Comparison of ENCODE assay signal across 2 cellular contexts in the genomic region with DNA sequence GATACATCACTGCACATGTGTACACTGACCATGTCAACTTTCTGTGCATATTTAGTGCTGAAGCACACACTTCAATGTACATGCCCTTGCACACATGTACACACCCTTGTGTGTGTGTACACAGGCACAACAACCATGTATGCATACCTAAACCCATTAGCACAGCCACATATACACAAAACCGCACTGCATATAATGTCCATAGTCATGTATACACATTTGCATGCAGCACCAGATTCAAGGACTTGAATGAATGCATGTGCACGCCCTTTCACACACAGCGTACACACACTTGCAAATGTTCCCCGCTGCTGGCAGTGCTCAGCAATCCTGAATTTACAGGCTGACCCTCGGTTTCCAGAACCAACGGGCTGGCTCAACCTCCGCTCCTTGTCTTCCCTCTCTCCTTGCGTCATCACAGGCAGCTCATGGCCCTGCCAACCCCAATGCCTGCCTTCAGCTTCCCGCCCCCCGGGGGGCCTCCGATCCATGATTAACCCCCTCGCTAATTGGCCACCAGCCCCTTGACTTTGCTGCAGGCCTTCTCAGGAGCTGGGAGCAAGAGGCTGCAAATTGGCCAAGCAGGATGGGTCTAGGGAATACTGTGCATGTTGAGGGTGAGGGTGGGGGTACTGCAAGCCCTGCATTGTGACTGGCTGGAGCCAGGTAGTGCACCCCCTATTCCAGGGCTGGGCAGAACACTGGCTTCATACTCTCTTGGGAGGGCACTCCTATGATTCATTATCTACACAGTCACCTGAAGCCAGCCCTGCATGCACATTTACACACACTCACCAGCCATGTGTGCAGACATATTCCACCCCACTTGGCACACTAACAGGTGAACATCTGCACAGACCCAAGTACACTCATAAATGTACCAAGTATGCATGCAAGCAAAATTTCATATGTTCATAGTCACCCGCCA.
TF ChIP-seq lines count a peak whose summit lies in the region.

No MANE protein-coding gene starts in this region.

TF ChIP-seq in GM23338, 12 proteins besides CTCF, POLR2A, EP300 and RAD21 (continues in another document):
- TF ChIP-seq NANOG (IDR thresholded peaks at IDR 0.05; ENCODE audit: borderline replicate concordance) (no peak), CREB1 (CRISPR knock-in tag; IDR thresholded peaks at IDR 0.05; ENCODE audit: low read depth) (no peak), EZH2phosphoT487 (IDR thresholded peaks at IDR 0.05; ENCODE audit: unreplicated experiment) (no peak), ZNF331 (CRISPR knock-in tag; IDR thresholded peaks at IDR 0.05; ENCODE audit: low read depth) (no peak), EZH2 (IDR thresholded peaks at IDR 0.05; ENCODE audit: low read depth, unreplicated experiment) (no peak), JUNB (IDR thresholded peaks at IDR 0.05; ENCODE audit: unreplicated experiment) (no peak)
- TF ChIP-seq, protein P1, sequence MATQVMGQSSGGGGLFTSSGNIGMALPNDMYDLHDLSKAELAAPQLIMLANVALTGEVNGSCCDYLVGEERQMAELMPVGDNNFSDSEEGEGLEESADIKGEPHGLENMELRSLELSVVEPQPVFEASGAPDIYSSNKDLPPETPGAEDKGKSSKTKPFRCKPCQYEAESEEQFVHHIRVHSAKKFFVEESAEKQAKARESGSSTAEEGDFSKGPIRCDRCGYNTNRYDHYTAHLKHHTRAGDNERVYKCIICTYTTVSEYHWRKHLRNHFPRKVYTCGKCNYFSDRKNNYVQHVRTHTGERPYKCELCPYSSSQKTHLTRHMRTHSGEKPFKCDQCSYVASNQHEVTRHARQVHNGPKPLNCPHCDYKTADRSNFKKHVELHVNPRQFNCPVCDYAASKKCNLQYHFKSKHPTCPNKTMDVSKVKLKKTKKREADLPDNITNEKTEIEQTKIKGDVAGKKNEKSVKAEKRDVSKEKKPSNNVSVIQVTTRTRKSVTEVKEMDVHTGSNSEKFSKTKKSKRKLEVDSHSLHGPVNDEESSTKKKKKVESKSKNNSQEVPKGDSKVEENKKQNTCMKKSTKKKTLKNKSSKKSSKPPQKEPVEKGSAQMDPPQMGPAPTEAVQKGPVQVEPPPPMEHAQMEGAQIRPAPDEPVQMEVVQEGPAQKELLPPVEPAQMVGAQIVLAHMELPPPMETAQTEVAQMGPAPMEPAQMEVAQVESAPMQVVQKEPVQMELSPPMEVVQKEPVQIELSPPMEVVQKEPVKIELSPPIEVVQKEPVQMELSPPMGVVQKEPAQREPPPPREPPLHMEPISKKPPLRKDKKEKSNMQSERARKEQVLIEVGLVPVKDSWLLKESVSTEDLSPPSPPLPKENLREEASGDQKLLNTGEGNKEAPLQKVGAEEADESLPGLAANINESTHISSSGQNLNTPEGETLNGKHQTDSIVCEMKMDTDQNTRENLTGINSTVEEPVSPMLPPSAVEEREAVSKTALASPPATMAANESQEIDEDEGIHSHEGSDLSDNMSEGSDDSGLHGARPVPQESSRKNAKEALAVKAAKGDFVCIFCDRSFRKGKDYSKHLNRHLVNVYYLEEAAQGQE (IDR thresholded peaks at IDR 0.05; ENCODE audit: unreplicated experiment), result no peak
- TF ChIP-seq, protein P2, sequence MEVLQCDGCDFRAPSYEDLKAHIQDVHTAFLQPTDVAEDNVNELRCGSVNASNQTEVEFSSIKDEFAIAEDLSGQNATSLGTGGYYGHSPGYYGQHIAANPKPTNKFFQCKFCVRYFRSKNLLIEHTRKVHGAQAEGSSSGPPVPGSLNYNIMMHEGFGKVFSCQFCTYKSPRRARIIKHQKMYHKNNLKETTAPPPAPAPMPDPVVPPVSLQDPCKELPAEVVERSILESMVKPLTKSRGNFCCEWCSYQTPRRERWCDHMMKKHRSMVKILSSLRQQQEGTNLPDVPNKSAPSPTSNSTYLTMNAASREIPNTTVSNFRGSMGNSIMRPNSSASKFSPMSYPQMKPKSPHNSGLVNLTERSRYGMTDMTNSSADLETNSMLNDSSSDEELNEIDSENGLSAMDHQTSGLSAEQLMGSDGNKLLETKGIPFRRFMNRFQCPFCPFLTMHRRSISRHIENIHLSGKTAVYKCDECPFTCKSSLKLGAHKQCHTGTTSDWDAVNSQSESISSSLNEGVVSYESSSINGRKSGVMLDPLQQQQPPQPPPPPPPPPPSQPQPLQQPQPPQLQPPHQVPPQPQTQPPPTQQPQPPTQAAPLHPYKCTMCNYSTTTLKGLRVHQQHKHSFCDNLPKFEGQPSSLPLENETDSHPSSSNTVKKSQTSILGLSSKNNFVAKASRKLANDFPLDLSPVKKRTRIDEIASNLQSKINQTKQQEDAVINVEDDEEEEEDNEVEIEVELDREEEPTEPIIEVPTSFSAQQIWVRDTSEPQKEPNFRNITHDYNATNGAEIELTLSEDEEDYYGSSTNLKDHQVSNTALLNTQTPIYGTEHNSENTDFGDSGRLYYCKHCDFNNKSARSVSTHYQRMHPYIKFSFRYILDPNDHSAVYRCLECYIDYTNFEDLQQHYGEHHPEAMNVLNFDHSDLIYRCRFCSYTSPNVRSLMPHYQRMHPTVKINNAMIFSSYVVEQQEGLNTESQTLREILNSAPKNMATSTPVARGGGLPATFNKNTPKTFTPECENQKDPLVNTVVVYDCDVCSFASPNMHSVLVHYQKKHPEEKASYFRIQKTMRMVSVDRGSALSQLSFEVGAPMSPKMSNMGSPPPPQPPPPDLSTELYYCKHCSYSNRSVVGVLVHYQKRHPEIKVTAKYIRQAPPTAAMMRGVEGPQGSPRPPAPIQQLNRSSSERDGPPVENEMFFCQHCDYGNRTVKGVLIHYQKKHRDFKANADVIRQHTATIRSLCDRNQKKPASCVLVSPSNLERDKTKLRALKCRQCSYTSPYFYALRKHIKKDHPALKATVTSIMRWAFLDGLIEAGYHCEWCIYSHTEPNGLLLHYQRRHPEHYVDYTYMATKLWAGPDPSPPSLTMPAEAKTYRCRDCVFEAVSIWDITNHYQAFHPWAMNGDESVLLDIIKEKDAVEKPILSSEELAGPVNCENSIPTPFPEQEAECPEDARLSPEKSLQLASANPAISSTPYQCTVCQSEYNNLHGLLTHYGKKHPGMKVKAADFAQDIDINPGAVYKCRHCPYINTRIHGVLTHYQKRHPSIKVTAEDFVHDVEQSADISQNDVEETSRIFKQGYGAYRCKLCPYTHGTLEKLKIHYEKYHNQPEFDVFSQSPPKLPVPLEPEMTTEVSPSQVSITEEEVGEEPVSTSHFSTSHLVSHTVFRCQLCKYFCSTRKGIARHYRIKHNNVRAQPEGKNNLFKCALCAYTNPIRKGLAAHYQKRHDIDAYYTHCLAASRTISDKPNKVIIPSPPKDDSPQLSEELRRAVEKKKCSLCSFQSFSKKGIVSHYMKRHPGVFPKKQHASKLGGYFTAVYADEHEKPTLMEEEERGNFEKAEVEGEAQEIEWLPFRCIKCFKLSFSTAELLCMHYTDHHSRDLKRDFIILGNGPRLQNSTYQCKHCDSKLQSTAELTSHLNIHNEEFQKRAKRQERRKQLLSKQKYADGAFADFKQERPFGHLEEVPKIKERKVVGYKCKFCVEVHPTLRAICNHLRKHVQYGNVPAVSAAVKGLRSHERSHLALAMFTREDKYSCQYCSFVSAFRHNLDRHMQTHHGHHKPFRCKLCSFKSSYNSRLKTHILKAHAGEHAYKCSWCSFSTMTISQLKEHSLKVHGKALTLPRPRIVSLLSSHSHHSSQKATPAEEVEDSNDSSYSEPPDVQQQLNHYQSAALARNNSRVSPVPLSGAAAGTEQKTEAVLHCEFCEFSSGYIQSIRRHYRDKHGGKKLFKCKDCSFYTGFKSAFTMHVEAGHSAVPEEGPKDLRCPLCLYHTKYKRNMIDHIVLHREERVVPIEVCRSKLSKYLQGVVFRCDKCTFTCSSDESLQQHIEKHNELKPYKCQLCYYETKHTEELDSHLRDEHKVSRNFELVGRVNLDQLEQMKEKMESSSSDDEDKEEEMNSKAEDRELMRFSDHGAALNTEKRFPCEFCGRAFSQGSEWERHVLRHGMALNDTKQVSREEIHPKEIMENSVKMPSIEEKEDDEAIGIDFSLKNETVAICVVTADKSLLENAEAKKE (CRISPR knock-in tag; IDR thresholded peaks at IDR 0.05), result no peak

TF ChIP-seq in GM12878, 131 proteins besides CTCF, POLR2A, EP300 and RAD21:
- TF ChIP-seq POLR2AphosphoS2 (IDR thresholded peaks at IDR 0.05; ENCODE audit: low read depth, low read length) (0 out of 2 replicates have a peak, but pooled peaks have one; percentile 30), ATF7 (IDR thresholded peaks at IDR 0.05; ENCODE audit: low read depth) (no peak), POLR2AphosphoS5 (IDR thresholded peaks at IDR 0.05; ENCODE audit: low read length) (peak; percentile 50; the same call in 1 of the 2 replicates), IKZF2 (IDR thresholded peaks at IDR 0.05) (no peak), TARDBP (IDR thresholded peaks at IDR 0.05; ENCODE audit: borderline replicate concordance) (peak; percentile 30; the same call in 1 of the 2 replicates), JUND (IDR thresholded peaks at IDR 0.05; ENCODE audit: low read depth, low read length) (no peak)
- TF ChIP-seq, protein P3, sequence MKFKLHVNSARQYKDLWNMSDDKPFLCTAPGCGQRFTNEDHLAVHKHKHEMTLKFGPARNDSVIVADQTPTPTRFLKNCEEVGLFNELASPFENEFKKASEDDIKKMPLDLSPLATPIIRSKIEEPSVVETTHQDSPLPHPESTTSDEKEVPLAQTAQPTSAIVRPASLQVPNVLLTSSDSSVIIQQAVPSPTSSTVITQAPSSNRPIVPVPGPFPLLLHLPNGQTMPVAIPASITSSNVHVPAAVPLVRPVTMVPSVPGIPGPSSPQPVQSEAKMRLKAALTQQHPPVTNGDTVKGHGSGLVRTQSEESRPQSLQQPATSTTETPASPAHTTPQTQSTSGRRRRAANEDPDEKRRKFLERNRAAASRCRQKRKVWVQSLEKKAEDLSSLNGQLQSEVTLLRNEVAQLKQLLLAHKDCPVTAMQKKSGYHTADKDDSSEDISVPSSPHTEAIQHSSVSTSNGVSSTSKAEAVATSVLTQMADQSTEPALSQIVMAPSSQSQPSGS (IDR thresholded peaks at IDR 0.05; ENCODE audit: low read length), result no peak
TF ChIP-seq in GM12878: peak in this region for 3.
